ENCODE assay signal across 8 cellular contexts in genomic region chr5:133967715-133968056, GRCh38. TPM values are rescaled to one million over a fixed set of nuclear protein-coding genes. Genes with fewer than 3 reads are reported as not detected.
DNase-seq lines count a peak whose midpoint lies in the region; ATAC-seq and TF ChIP-seq lines count a peak whose summit lies in the region.

No MANE protein-coding gene starts in this region.

- H3K9me3 Mint-ChIP-seq in endothelial cell (ENCODE audit: unreplicated experiment): no peaks in the 10 kb centered on the region

- peaks cover 19% of the 10 kb centered on the region for H3K4me1 Mint-ChIP-seq in endothelial cell (ENCODE audit: unreplicated experiment)

- H3K27me3 Mint-ChIP-seq in endothelial cell (ENCODE audit: unreplicated experiment): no peaks in the 10 kb centered on the region

- no peaks in the 10 kb centered on the region for H3K27me3 ChIP-seq in muscle layer of duodenum (ENCODE audit: low read depth, low read length)

- TF ChIP-seq CTCF in RWPE1 (conservative IDR thresholded peaks at IDR 0.05; ENCODE audit: low read depth) (no peak), endothelial cell (IDR thresholded peaks at IDR 0.05; ENCODE audit: unreplicated experiment) (no peak)

- peaks cover 4 to 5% of the 10 kb centered on the region in 2 donors for H3K36me3 ChIP-seq in muscle layer of duodenum (ENCODE audit: control insufficient read depth in 1 of 2, insufficient read depth in 2 of 2, low read length in 2 of 2)

- H3K4me3 Mint-ChIP-seq in endothelial cell (ENCODE audit: unreplicated experiment): peak overlapping the region; percentile 98

- DNase-seq in RWPE1 (ENCODE audit: low spot score) (peak; percentile 48), endothelial cell (ENCODE audit: low spot score) (peak; percentile 13), NCI-H2107 (lab: John Stamatoyannopoulos, UW) (no peak), GM19238 (ENCODE audit: insufficient read length, low spot score) (no peak)

- peaks cover 9 to 18% of the 10 kb centered on the region in 2 donors for H3K4me1 ChIP-seq in muscle layer of duodenum (ENCODE audit: control insufficient read depth in 1 of 2, insufficient read depth in 2 of 2, low read length in 2 of 2)

- H3K4me3 ChIP-seq in GM08714 (ENCODE audit: low read length): peak overlapping the region; percentile 92
- peak overlapping the region; percentile 91 to 93 for H3K4me3 ChIP-seq in muscle layer of duodenum (ENCODE audit: low read depth in 1 of 2, low read length in 2 of 2)

- H3K27ac ChIP-seq in RWPE1 (peak overlapping the region; percentile 81), muscle layer of duodenum (ENCODE audit: low read length) (peak overlapping the region; percentile 96)

- peak overlapping the region; percentile 96 for H3K27ac Mint-ChIP-seq in endothelial cell (ENCODE audit: unreplicated experiment)

- H3K9me3 ChIP-seq in muscle layer of duodenum (ENCODE audit: control insufficient read depth in 1 of 2, low read length in 2 of 2): no peaks in the 10 kb centered on the region

- POLR2A ChIA-PET in RWPE1 (lab: Yijun Ruan, JAX; ENCODE audit: low non-redundant PET): no interaction called here

- CTCF ChIA-PET in RWPE1 (lab: Yijun Ruan, JAX): interaction anchor here (0.5 to 0.7 kb wide), 2 partner anchors 542 to 1240 kb away, joined by 3 read pairs; no protein-coding TSS in a partner anchor

- no peak for ATAC-seq in HG03025 (IDR thresholded peaks at IDR 0.05; ENCODE audit: low FRiP score, unreplicated experiment)
- no peak for ATAC-seq in HG02678 (IDR thresholded peaks at IDR 0.05; ENCODE audit: unreplicated experiment)

- no peaks in the 10 kb centered on the region for H3K36me3 Mint-ChIP-seq in endothelial cell (ENCODE audit: low read depth, unreplicated experiment)

RNA-seq across cellular contexts. Expression of gene C5orf15, which starts 0.7 kb away (rescaled TPM):
- 35.5 TPM for total RNA-seq in endothelial cell (ENCODE audit: unreplicated experiment)

RNA-seq across cellular contexts. Expression of gene VDAC1, which starts 37.1 kb away (rescaled TPM):
- 165 TPM for total RNA-seq in endothelial cell (ENCODE audit: unreplicated experiment)

Comparison
In these comparisons a context has a peak if more than half of its experiments do, and no peak if none do; other contexts are left out.
1. DNase-seq: peak in RWPE1 (single experiment) and endothelial cell (single experiment); none in NCI-H2107 (single experiment) and GM19238 (single experiment).